8 cellular contexts compared by ENCODE assay signal in the genomic region with DNA sequence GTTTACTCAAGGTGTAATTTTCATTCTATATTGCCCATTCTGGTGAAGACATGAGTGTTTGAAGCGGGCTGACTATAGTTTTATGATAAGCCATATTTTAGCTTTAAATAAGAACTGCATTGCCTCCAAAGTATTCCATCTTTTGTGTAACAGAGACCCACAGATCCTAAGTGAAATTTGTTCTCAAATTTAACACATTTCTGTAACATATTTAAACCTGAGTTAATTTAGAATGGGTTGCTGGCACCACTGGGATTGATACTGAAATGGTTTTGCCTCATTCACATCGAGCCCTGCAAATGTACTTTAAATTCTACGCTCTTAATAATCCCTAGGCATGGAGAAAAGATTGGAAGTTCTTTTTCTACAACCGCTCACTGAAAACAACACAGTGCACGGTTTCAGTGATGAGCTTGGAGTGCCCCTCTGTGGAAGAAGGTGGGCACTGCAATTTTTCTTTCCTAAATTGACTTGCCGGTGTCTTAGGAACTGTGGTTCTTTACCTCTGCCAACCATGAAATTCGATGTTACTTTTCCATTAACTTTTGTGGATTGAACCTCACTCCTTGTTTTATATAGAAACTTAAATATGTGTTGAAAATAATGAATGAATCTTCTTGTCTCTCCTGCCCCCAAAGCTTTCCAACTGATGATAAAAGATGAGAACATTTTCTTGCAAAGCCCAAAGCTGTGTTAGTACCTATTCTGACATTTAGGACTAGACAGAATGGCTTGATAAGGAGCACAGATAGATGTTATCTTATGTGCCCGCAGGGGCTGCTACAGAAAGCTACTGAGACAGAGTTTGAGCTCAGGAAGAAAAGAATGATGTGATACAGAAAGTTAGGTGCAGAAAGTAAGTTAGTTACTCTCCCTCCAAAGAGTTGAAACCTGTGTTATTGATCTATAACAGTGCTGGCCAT.
DNase-seq lines count a peak whose midpoint lies in the region; ATAC-seq and TF ChIP-seq lines count a peak whose summit lies in the region.

No MANE protein-coding gene starts in this region.

- peak overlapping the region; percentile 85 for H3K4me3 ChIP-seq in HUES6 (ENCODE audit: low read depth, low read length)
- H3K4me3 ChIP-seq in OCI-LY3 (ENCODE audit: low read length): peak overlapping the region; percentile 89
- H3K4me3 ChIP-seq in fibroblast of mammary gland (ENCODE audit: control insufficient read depth, low read depth, low read length): no peak overlapping the region

- H3K4me1 ChIP-seq in HUES6 (ENCODE audit: control insufficient read depth, insufficient read depth, low read length) (peaks cover 6% of the 10 kb centered on the region; the same call in 1 of the 2 replicates), OCI-LY3 (ENCODE audit: low read length) (peaks cover 23% of the 10 kb centered on the region)

- no peak overlapping the region for H3K27ac Mint-ChIP-seq in natural killer cell treated with Interleukin-12 subunit alpha and Interleukin-12 subunit beta and Interleukin-15 and Interleukin-18, amount 100 ng/mL, for 72 hours

- no peaks in the 10 kb centered on the region for H3K27me3 ChIP-seq in HUES6 (ENCODE audit: control insufficient read depth, insufficient read depth, low read length)
- no peaks in the 10 kb centered on the region for H3K27me3 ChIP-seq in OCI-LY3 (ENCODE audit: low read depth, low read length)

- no peaks in the 10 kb centered on the region for H3K79me2 ChIP-seq in OCI-LY3 (ENCODE audit: low read length)

- ATAC-seq in GM21423 (IDR thresholded peaks at IDR 0.05; ENCODE audit: unreplicated experiment): peak; percentile 61
- ATAC-seq in activated T-cell treated with anti-CD3 and anti-CD28 coated beads, Interleukin-2, amount 50 U/mL, for 4 hours: peak; percentile 53 to 56
- peak; percentile 73 to 77 for ATAC-seq in natural killer cell treated with Interleukin-12 subunit alpha and Interleukin-12 subunit beta and Interleukin-15 and Interleukin-18, amount 100 ng/mL, for 72 hours

- peak overlapping the region; percentile 91 for H3K4me2 ChIP-seq in OCI-LY3 (ENCODE audit: low read length)

- H3K4me3 Mint-ChIP-seq in activated T-cell treated with anti-CD3 and anti-CD28 coated beads, Interleukin-2, amount 50 U/mL, for 4 hours: peak overlapping the region; percentile 72
- peak overlapping the region; percentile 90 for H3K4me3 Mint-ChIP-seq in natural killer cell treated with Interleukin-12 subunit alpha and Interleukin-12 subunit beta and Interleukin-15 and Interleukin-18, amount 100 ng/mL, for 72 hours

- H3K9me3 ChIP-seq in HUES6 (ENCODE audit: control insufficient read depth, insufficient read depth, low read depth, low read length) (no peaks in the 10 kb centered on the region), OCI-LY3 (ENCODE audit: insufficient read depth, low read length) (no peaks in the 10 kb centered on the region)

- TF ChIP-seq CTCF in OCI-LY3 (IDR thresholded peaks at IDR 0.05; ENCODE audit: low read depth, low read length) (peak; percentile 94), fibroblast of mammary gland (conservative IDR thresholded peaks at IDR 0.05; ENCODE audit: control insufficient read depth, insufficient read depth, low read depth, low read length) (peak; percentile 98)

- H2AFZ ChIP-seq in OCI-LY3 (ENCODE audit: low read depth, low read length): peak overlapping the region; percentile 95

- H3K27me3 Mint-ChIP-seq in activated T-cell treated with anti-CD3 and anti-CD28 coated beads, Interleukin-2, amount 50 U/mL, for 4 hours (ENCODE audit: low read depth): peaks cover 25% of the 10 kb centered on the region
- peaks cover 27 to 60% of the 10 kb centered on the region in 2 donors for H3K27me3 Mint-ChIP-seq in natural killer cell treated with Interleukin-12 subunit alpha and Interleukin-12 subunit beta and Interleukin-15 and Interleukin-18, amount 100 ng/mL, for 72 hours

- peak; percentile 71 for DNase-seq in DMS153 (lab: John Stamatoyannopoulos, UW)
- DNase-seq in activated T-cell treated with anti-CD3 and anti-CD28 coated beads, Interleukin-2, amount 50 U/mL, for 4 hours: peak; percentile 45
- DNase-seq in fibroblast of mammary gland (ENCODE audit: low read depth): peak; percentile 74
- DNase-seq in natural killer cell treated with Interleukin-12 subunit alpha and Interleukin-12 subunit beta and Interleukin-15 and Interleukin-18, amount 100 ng/mL, for 72 hours (ENCODE audit: low spot score): peak; percentile 63
- peak in 43 of 49 donors; percentile 6 to 79 (median 45) for DNase-seq in substantia nigra (lab: John Stamatoyannopoulos, UW)

- no peaks in the 10 kb centered on the region for H3K9me3 Mint-ChIP-seq in activated T-cell treated with anti-CD3 and anti-CD28 coated beads, Interleukin-2, amount 50 U/mL, for 4 hours
- no peaks in the 10 kb centered on the region for H3K9me3 Mint-ChIP-seq in natural killer cell treated with Interleukin-12 subunit alpha and Interleukin-12 subunit beta and Interleukin-15 and Interleukin-18, amount 100 ng/mL, for 72 hours

- H3K4me1 Mint-ChIP-seq in activated T-cell treated with anti-CD3 and anti-CD28 coated beads, Interleukin-2, amount 50 U/mL, for 4 hours (ENCODE audit: low read depth): peaks cover 10% of the 10 kb centered on the region
- peaks cover 4 to 8% of the 10 kb centered on the region in 2 donors for H3K4me1 Mint-ChIP-seq in natural killer cell treated with Interleukin-12 subunit alpha and Interleukin-12 subunit beta and Interleukin-15 and Interleukin-18, amount 100 ng/mL, for 72 hours (ENCODE audit: low read depth in 2 of 2)

- H3K36me3 Mint-ChIP-seq in activated T-cell treated with anti-CD3 and anti-CD28 coated beads, Interleukin-2, amount 50 U/mL, for 4 hours (ENCODE audit: insufficient read depth): no peaks in the 10 kb centered on the region
- H3K36me3 Mint-ChIP-seq in natural killer cell treated with Interleukin-12 subunit alpha and Interleukin-12 subunit beta and Interleukin-15 and Interleukin-18, amount 100 ng/mL, for 72 hours: no peaks in the 10 kb centered on the region

- H3K9ac ChIP-seq in HUES6 (ENCODE audit: low read length) (no peak overlapping the region), OCI-LY3 (ENCODE audit: low read length) (peak overlapping the region; percentile 83)

- H3K36me3 ChIP-seq in HUES6 (ENCODE audit: control insufficient read depth, insufficient read depth, low read length): no peaks in the 10 kb centered on the region
- no peaks in the 10 kb centered on the region for H3K36me3 ChIP-seq in OCI-LY3 (replicated peaks; ENCODE audit: low read depth, low read length)

- H3K27ac ChIP-seq in HUES6 (ENCODE audit: low read depth, low read length) (no peak overlapping the region), OCI-LY3 (ENCODE audit: low read length) (no peak overlapping the region), substantia nigra (ENCODE audit: low read depth, low read length, poor library complexity, severe bottlenecking) (peak overlapping the region; percentile 74)

- H4K20me1 ChIP-seq in OCI-LY3 (ENCODE audit: insufficient read depth, low read length): no peaks in the 10 kb centered on the region
